37 cellular contexts compared by ENCODE assay signal in genomic region chr15:66857694-66858093, GRCh38.
"Had no signal": no experiment of that assay in that cellular context is flagged by ENCODE, and none has a peak within 500 bp of the region (broad histone marks: within the 10 kb centered on the region; RNA-seq: fewer than 3 reads in every experiment).

No MANE protein-coding gene starts in this region.

- H3K4me3 ChIP-seq: adrenal gland, ascending aorta, body of pancreas, breast epithelium, cardiac muscle cell had no signal

- H3K4me3 Mint-ChIP-seq: activated naive CD4-positive, alpha-beta T cell treated with anti-CD3 and anti-CD28 coated beads for 36 hours; activated naive CD4-positive, alpha-beta T cell treated with anti-CD3 and anti-CD28 coated beads, Interleukin-2, amount 10 ng/mL, durations not matched to agents 7 days and 5 days; activated naive CD4-positive, alpha-beta T cell treated with anti-CD3 and anti-CD28 coated beads, Interleukin-2, amount 50 U/mL, for 24 hours; activated naive CD8-positive, alpha-beta T cell; activated naive CD8-positive, alpha-beta T cell treated with anti-CD3 and anti-CD28 coated beads for 36 hours; activated naive CD8-positive, alpha-beta T cell treated with anti-CD3 and anti-CD28 coated beads, Interleukin-2, amount 10 ng/mL, durations not matched to agents 7 days and 5 days; activated naive CD8-positive, alpha-beta T cell treated with anti-CD3 and anti-CD28 coated beads, Interleukin-2, amount 50 U/mL, for 24 hours; activated T-cell treated with anti-CD3 and anti-CD28 coated beads, Interleukin-2, amount 50 U/mL, for 24 hours; activated T-cell treated with anti-CD3 and anti-CD28 coated beads, Interleukin-2, amount 50 U/mL, for 4 hours; activated T-cell treated with anti-CD3 and anti-CD28 coated beads, Interleukin-2, amount 50 U/mL, for 72 hours; activated T-helper 1 cell treated with anti-CD3 and anti-CD28 coated beads, Interleukin-12 subunit alpha, Interleukin-12 subunit beta, Interleukin-2, Interleukin-4 antibody, amounts not matched to agents 30 ng/mL and 10 ng/mL and 1 ng/mL, durations not matched to agents 14 hours and 24 hours and 36 hours; activated T-helper 17 cell treated with anti-CD3 and anti-CD28 coated beads, Interleukin-2, amount 50 U/mL, for 72 hours; brain; central memory CD8-positive, alpha-beta T cell had no signal

- H3K27ac ChIP-seq: adrenal gland, ascending aorta, body of pancreas, brain microvascular endothelial cell, breast epithelium, cardiac muscle cell had no signal

- ATAC-seq: activated naive CD4-positive, alpha-beta T cell treated with anti-CD3 and anti-CD28 coated beads, Interleukin-2, amount 50 U/mL, for 72 hours; activated naive CD8-positive, alpha-beta T cell treated with anti-CD3 and anti-CD28 coated beads, Interleukin-2, amount 50 U/mL, for 24 hours; activated T-cell treated with anti-CD3 and anti-CD28 coated beads, Interleukin-2, amount 50 U/mL, for 4 hours; activated T-cell treated with anti-CD3 and anti-CD28 coated beads, Interleukin-2, amount 50 U/mL, for 72 hours; activated T-helper 17 cell treated with anti-CD3 and anti-CD28 coated beads, Interleukin-2, amount 50 U/mL, for 72 hours; body of pancreas had no signal

- H3K27ac Mint-ChIP-seq: activated naive CD4-positive, alpha-beta T cell treated with anti-CD3 and anti-CD28 coated beads for 36 hours; activated naive CD4-positive, alpha-beta T cell treated with anti-CD3 and anti-CD28 coated beads, Interleukin-2, amount 10 ng/mL, durations not matched to agents 7 days and 5 days; activated naive CD4-positive, alpha-beta T cell treated with anti-CD3 and anti-CD28 coated beads, Interleukin-2, amount 50 U/mL, for 24 hours; activated naive CD4-positive, alpha-beta T cell treated with anti-CD3 and anti-CD28 coated beads, Interleukin-2, amount 50 U/mL, for 72 hours; activated naive CD8-positive, alpha-beta T cell; activated naive CD8-positive, alpha-beta T cell treated with anti-CD3 and anti-CD28 coated beads for 36 hours; activated naive CD8-positive, alpha-beta T cell treated with anti-CD3 and anti-CD28 coated beads, Interleukin-2, amount 10 ng/mL, durations not matched to agents 7 days and 5 days; activated naive CD8-positive, alpha-beta T cell treated with anti-CD3 and anti-CD28 coated beads, Interleukin-2, amount 50 U/mL, for 24 hours; activated T-cell treated with anti-CD3 and anti-CD28 coated beads, Interleukin-2, amount 50 U/mL, for 24 hours; activated T-cell treated with anti-CD3 and anti-CD28 coated beads, Interleukin-2, amount 50 U/mL, for 72 hours; activated T-helper 1 cell treated with anti-CD3 and anti-CD28 coated beads, Interleukin-12 subunit alpha, Interleukin-12 subunit beta, Interleukin-2, Interleukin-4 antibody, amounts not matched to agents 30 ng/mL and 10 ng/mL and 1 ng/mL, durations not matched to agents 14 hours and 24 hours and 36 hours; activated T-helper 17 cell treated with anti-CD3 and anti-CD28 coated beads, Interleukin-2, amount 50 U/mL, for 72 hours; activated T-helper 2 cell treated with anti-CD3 and anti-CD28 coated beads, Interferon-gamma antibody, Interleukin-2, Interleukin-4, amounts not matched to agents 10 μg/mL and 5 μg/mL and 100 μg/mL, durations not matched to agents 14 hours and 24 hours and 36 hours; brain had no signal

- H3K4me1 ChIP-seq: adrenal gland, ascending aorta, breast epithelium had no signal

- H3K9me3 ChIP-seq: adrenal gland, ascending aorta, body of pancreas, breast epithelium had no signal

- DNase-seq: activated effector memory CD4-positive, alpha-beta T cell treated with Interleukin-2 at 50 U/mL for 16 hours; activated gamma-delta T cell; activated gamma-delta T cell treated with Interleukin-2 at 50 U/mL for 16 hours; activated naive CD4-positive, alpha-beta T cell; activated naive CD4-positive, alpha-beta T cell treated with anti-CD3 and anti-CD28 coated beads for 36 hours; activated naive CD4-positive, alpha-beta T cell treated with anti-CD3 and anti-CD28 coated beads, Interleukin-2, amount 10 ng/mL, durations not matched to agents 7 days and 5 days; activated naive CD4-positive, alpha-beta T cell treated with anti-CD3 and anti-CD28 coated beads, Interleukin-2, amount 50 U/mL, for 16 hours; activated naive CD4-positive, alpha-beta T cell treated with Interleukin-2 at 50 U/mL for 16 hours; activated naive CD8-positive, alpha-beta T cell treated with anti-CD3 and anti-CD28 coated beads for 36 hours; activated naive CD8-positive, alpha-beta T cell treated with anti-CD3 and anti-CD28 coated beads, Interleukin-2, amount 50 U/mL, for 24 hours; activated T-cell treated with anti-CD3 and anti-CD28 coated beads, Interleukin-2, amount 50 U/mL, for 1 hour; activated T-cell treated with anti-CD3 and anti-CD28 coated beads, Interleukin-2, amount 50 U/mL, for 24 hours; activated T-cell treated with anti-CD3 and anti-CD28 coated beads, Interleukin-2, amount 50 U/mL, for 4 hours; activated T-cell treated with anti-CD3 and anti-CD28 coated beads, Interleukin-2, amount 50 U/mL, for 48 hours; activated T-cell treated with anti-CD3 and anti-CD28 coated beads, Interleukin-2, amount 50 U/mL, for 72 hours; amniotic stem cell; amygdala; anterior cingulate cortex; aorta; brain microvascular endothelial cell; caudate nucleus; central memory CD4-positive, alpha-beta T cell; cerebellar nuclear complex had no signal

- H3K36me3 ChIP-seq: adrenal gland, ascending aorta, brain microvascular endothelial cell, breast epithelium, cardiac muscle cell had no signal

- H3K27me3 ChIP-seq: adrenal gland, ascending aorta, body of pancreas, brain microvascular endothelial cell, breast epithelium, cardiac muscle cell had no signal

- H3K36me3 Mint-ChIP-seq: activated naive CD4-positive, alpha-beta T cell treated with anti-CD3 and anti-CD28 coated beads, Interleukin-2, amount 10 ng/mL, durations not matched to agents 7 days and 5 days; activated naive CD4-positive, alpha-beta T cell treated with anti-CD3 and anti-CD28 coated beads, Interleukin-2, amount 50 U/mL, for 24 hours; activated naive CD4-positive, alpha-beta T cell treated with anti-CD3 and anti-CD28 coated beads, Interleukin-2, amount 50 U/mL, for 72 hours; activated naive CD8-positive, alpha-beta T cell; activated naive CD8-positive, alpha-beta T cell treated with anti-CD3 and anti-CD28 coated beads for 36 hours; activated naive CD8-positive, alpha-beta T cell treated with anti-CD3 and anti-CD28 coated beads, Interleukin-2, amount 10 ng/mL, durations not matched to agents 7 days and 5 days; brain had no signal

- H3K9me3 Mint-ChIP-seq: activated naive CD4-positive, alpha-beta T cell treated with anti-CD3 and anti-CD28 coated beads for 36 hours; activated naive CD4-positive, alpha-beta T cell treated with anti-CD3 and anti-CD28 coated beads, Interleukin-2, amount 10 ng/mL, durations not matched to agents 7 days and 5 days; activated naive CD4-positive, alpha-beta T cell treated with anti-CD3 and anti-CD28 coated beads, Interleukin-2, amount 50 U/mL, for 24 hours; activated naive CD4-positive, alpha-beta T cell treated with anti-CD3 and anti-CD28 coated beads, Interleukin-2, amount 50 U/mL, for 72 hours; activated naive CD8-positive, alpha-beta T cell treated with anti-CD3 and anti-CD28 coated beads for 36 hours; activated naive CD8-positive, alpha-beta T cell treated with anti-CD3 and anti-CD28 coated beads, Interleukin-2, amount 10 ng/mL, durations not matched to agents 7 days and 5 days; activated naive CD8-positive, alpha-beta T cell treated with anti-CD3 and anti-CD28 coated beads, Interleukin-2, amount 50 U/mL, for 24 hours; activated T-cell treated with anti-CD3 and anti-CD28 coated beads, Interleukin-2, amount 50 U/mL, for 24 hours; activated T-cell treated with anti-CD3 and anti-CD28 coated beads, Interleukin-2, amount 50 U/mL, for 4 hours; activated T-cell treated with anti-CD3 and anti-CD28 coated beads, Interleukin-2, amount 50 U/mL, for 72 hours; activated T-helper 1 cell treated with anti-CD3 and anti-CD28 coated beads, Interleukin-12 subunit alpha, Interleukin-12 subunit beta, Interleukin-2, Interleukin-4 antibody, amounts not matched to agents 30 ng/mL and 10 ng/mL and 1 ng/mL, durations not matched to agents 14 hours and 24 hours and 36 hours; activated T-helper 17 cell treated with anti-CD3 and anti-CD28 coated beads, Interleukin-2, amount 50 U/mL, for 72 hours; activated T-helper 2 cell treated with anti-CD3 and anti-CD28 coated beads, Interferon-gamma antibody, Interleukin-2, Interleukin-4, amounts not matched to agents 10 μg/mL and 5 μg/mL and 100 μg/mL, durations not matched to agents 14 hours and 24 hours and 36 hours; central memory CD8-positive, alpha-beta T cell had no signal

- H3K4me1 Mint-ChIP-seq: activated naive CD4-positive, alpha-beta T cell treated with anti-CD3 and anti-CD28 coated beads, Interleukin-2, amount 10 ng/mL, durations not matched to agents 7 days and 5 days; activated naive CD4-positive, alpha-beta T cell treated with anti-CD3 and anti-CD28 coated beads, Interleukin-2, amount 50 U/mL, for 24 hours; activated naive CD8-positive, alpha-beta T cell treated with anti-CD3 and anti-CD28 coated beads for 36 hours; activated T-helper 17 cell treated with anti-CD3 and anti-CD28 coated beads, Interleukin-2, amount 50 U/mL, for 72 hours had no signal
